In the genomic region with DNA sequence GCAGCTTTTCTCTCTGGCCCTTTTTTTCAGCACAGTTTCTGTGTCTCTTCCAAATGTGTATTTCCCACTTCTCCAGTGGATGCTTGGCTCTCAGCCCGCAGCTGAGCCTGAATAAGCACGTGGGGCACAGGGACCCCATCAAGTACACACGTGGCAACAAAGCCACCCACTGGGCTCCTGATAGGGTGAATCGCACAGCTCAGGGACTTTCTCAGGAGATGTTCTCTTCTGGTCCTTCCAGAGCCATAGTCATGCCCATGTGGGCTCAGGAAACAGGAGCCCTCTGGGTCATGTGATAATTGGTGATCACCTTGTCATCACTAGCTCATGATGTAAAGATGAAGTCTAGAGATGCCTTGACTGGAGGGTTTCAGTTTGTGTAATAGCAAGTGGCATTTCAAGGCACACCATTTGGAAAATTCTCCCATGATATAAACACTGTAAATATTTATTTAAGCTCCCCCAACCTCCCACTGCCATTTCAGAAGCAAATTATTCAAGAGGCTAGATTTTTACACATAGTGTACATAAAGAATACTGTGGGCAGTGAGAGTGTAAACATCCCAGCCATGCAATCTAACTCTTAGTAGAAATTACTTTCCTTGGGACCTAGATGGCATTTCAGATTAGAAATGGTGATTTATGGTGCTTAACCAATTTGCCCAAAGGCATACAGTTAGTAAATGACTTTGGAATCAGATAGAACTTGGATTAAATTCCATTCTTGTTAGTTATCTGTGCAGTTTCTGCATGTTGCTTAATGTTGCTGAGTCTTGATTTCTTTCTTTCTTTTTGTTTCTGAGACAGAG, we compare ENCODE assay signal across 16 cellular contexts.
DNase-seq lines count a peak whose midpoint lies in the region; ATAC-seq and TF ChIP-seq lines count a peak whose summit lies in the region.
"Had no signal": no experiment of that assay in that cellular context is flagged by ENCODE, and none has a peak within 500 bp of the region (broad histone marks: within the 10 kb centered on the region; RNA-seq: fewer than 3 reads in every experiment).

No MANE protein-coding gene starts in this region.

- H3K4me3 ChIP-seq in PC-3 (ENCODE audit: low read length) (no peak overlapping the region), parathyroid adenoma (ENCODE audit: low read depth, low read length) (no peak overlapping the region)
- H3K4me3 ChIP-seq: spleen had no signal

- peak overlapping the region; percentile 51 for H3K4me2 ChIP-seq in PC-3 (ENCODE audit: low read length)
- peak overlapping the region; percentile 32 for H3K4me2 ChIP-seq in parathyroid adenoma (ENCODE audit: low read length)

- POLR2A ChIA-PET in PC-3 (lab: Charles Lee; ENCODE audit: unreplicated experiment) = no interaction called here

- CTCF ChIA-PET in PC-3 (lab: Charles Lee) = no interaction called here

- TF ChIP-seq CTCF in PC-3 (conservative IDR thresholded peaks at IDR 0.05; ENCODE audit: low read depth, low read length) (no peak), parathyroid adenoma (IDR thresholded peaks at IDR 0.05) (no peak)

- H2AFZ ChIP-seq in PC-3 (ENCODE audit: low read length) (peak overlapping the region; percentile 27), parathyroid adenoma (no peak overlapping the region)

- no peaks in the 10 kb centered on the region for H3K9me3 Mint-ChIP-seq in activated T-helper 2 cell treated with anti-CD3 and anti-CD28 coated beads, Interferon-gamma antibody, Interleukin-2, Interleukin-4, amounts not matched to agents 10 μg/mL and 5 μg/mL and 100 μg/mL, durations not matched to agents 14 hours and 24 hours and 36 hours
- H3K9me3 Mint-ChIP-seq: activated CD4-positive, alpha-beta memory T cell treated with anti-CD3 and anti-CD28 coated beads, Interleukin-2, amount 10 ng/mL, durations not matched to agents 7 days and 5 days; effector memory CD8-positive, alpha-beta T cell; T-helper 1 cell treated with Interleukin-12 subunit alpha and Interleukin-12 subunit beta and Interleukin-4 antibody, amounts not matched to agents 30 μg/mL and 1 μg/mL, for 36 hours had no signal

- ATAC-seq in PC-3 (peak; percentile 77), esophagus mucosa (peak; percentile 66), GM21423 (IDR thresholded peaks at IDR 0.05; ENCODE audit: unreplicated experiment) (no peak), GM19328 (IDR thresholded peaks at IDR 0.05; ENCODE audit: unreplicated experiment) (no peak)
- ATAC-seq: effector memory CD8-positive, alpha-beta T cell; naive thymus-derived CD4-positive, alpha-beta T cell had no signal

- DNase-seq in Daoy (ENCODE audit: low read depth) = peak; percentile 57
- peak; percentile 97 for DNase-seq in PC-3
- DNase-seq in stimulated activated CD4-positive, alpha-beta T cell treated with anti-CD3 and anti-CD28 coated beads, Interleukin-15, amount 100 ng/mL, for 24 hours = no peak
- DNase-seq in activated T-helper 2 cell treated with anti-CD3 and anti-CD28 coated beads, Interferon-gamma antibody, Interleukin-2, Interleukin-4, amounts not matched to agents 10 μg/mL and 5 μg/mL and 100 μg/mL, durations not matched to agents 14 hours and 24 hours and 36 hours (ENCODE audit: low spot score) = no peak
- DNase-seq: activated CD4-positive, alpha-beta memory T cell treated with anti-CD3 and anti-CD28 coated beads, Interleukin-2, amount 10 ng/mL, durations not matched to agents 7 days and 5 days; activated naive CD8-positive, alpha-beta T cell treated with anti-CD3 and anti-CD28 coated beads, Interleukin-2, amount 10 ng/mL, durations not matched to agents 7 days and 5 days; DMS 273 treated with DMSO at 0.1 percent for 48 hours; effector memory CD8-positive, alpha-beta T cell; naive thymus-derived CD4-positive, alpha-beta T cell; NCI-H1092 treated with DMSO at 0.1 percent for 48 hours; spleen had no signal

- no peaks in the 10 kb centered on the region for H3K9me2 ChIP-seq in PC-3 (replicated peaks; ENCODE audit: low read length)

- peak overlapping the region; percentile 75 for H3K9ac ChIP-seq in PC-3 (ENCODE audit: low read length)
- H3K9ac ChIP-seq in parathyroid adenoma = no peak overlapping the region

- 0 out of 2 replicates have a peak, but pooled peaks cover under 1% of the 10 kb centered on the region for H3K79me2 ChIP-seq in PC-3 (ENCODE audit: low read length)
- no peaks in the 10 kb centered on the region for H3K79me2 ChIP-seq in parathyroid adenoma

- no peaks in the 10 kb centered on the region for H3K36me3 Mint-ChIP-seq in activated T-helper 2 cell treated with anti-CD3 and anti-CD28 coated beads, Interferon-gamma antibody, Interleukin-2, Interleukin-4, amounts not matched to agents 10 μg/mL and 5 μg/mL and 100 μg/mL, durations not matched to agents 14 hours and 24 hours and 36 hours (ENCODE audit: low read depth)
- H3K36me3 Mint-ChIP-seq: activated naive CD8-positive, alpha-beta T cell treated with anti-CD3 and anti-CD28 coated beads, Interleukin-2, amount 10 ng/mL, durations not matched to agents 7 days and 5 days; naive thymus-derived CD4-positive, alpha-beta T cell had no signal

- H3K36me3 ChIP-seq in PC-3 (ENCODE audit: low read depth, low read length) (no peaks in the 10 kb centered on the region), parathyroid adenoma (ENCODE audit: control insufficient read depth, insufficient read depth, low read length) (no peaks in the 10 kb centered on the region)
- H3K36me3 ChIP-seq: spleen had no signal

- no peaks in the 10 kb centered on the region for H3K4me1 Mint-ChIP-seq in activated T-helper 2 cell treated with anti-CD3 and anti-CD28 coated beads, Interferon-gamma antibody, Interleukin-2, Interleukin-4, amounts not matched to agents 10 μg/mL and 5 μg/mL and 100 μg/mL, durations not matched to agents 14 hours and 24 hours and 36 hours (ENCODE audit: low read depth)
- H3K4me1 Mint-ChIP-seq: activated CD4-positive, alpha-beta memory T cell treated with anti-CD3 and anti-CD28 coated beads, Interleukin-2, amount 10 ng/mL, durations not matched to agents 7 days and 5 days; activated naive CD8-positive, alpha-beta T cell treated with anti-CD3 and anti-CD28 coated beads, Interleukin-2, amount 10 ng/mL, durations not matched to agents 7 days and 5 days; naive thymus-derived CD4-positive, alpha-beta T cell had no signal

- intact Hi-C loops in PC-3 (cut with micrococcal nuclease) = loop anchor here (1.0 to 5.0 kb wide), 3 partner anchors 33 to 93 kb away; no protein-coding TSS in a partner anchor
- intact Hi-C loops in activated T-helper 2 cell treated with anti-CD3 and anti-CD28 coated beads, Interferon-gamma antibody, Interleukin-2, Interleukin-4, amounts not matched to agents 10 μg/mL and 5 μg/mL and 100 μg/mL, durations not matched to agents 14 hours and 24 hours and 36 hours (cut with micrococcal nuclease) = no loop called here

- H3K4me3 Mint-ChIP-seq in activated T-helper 2 cell treated with anti-CD3 and anti-CD28 coated beads, Interferon-gamma antibody, Interleukin-2, Interleukin-4, amounts not matched to agents 10 μg/mL and 5 μg/mL and 100 μg/mL, durations not matched to agents 14 hours and 24 hours and 36 hours (ENCODE audit: low read depth) = no peak overlapping the region
- H3K4me3 Mint-ChIP-seq: activated CD4-positive, alpha-beta memory T cell treated with anti-CD3 and anti-CD28 coated beads, Interleukin-2, amount 10 ng/mL, durations not matched to agents 7 days and 5 days; activated naive CD8-positive, alpha-beta T cell treated with anti-CD3 and anti-CD28 coated beads, Interleukin-2, amount 10 ng/mL, durations not matched to agents 7 days and 5 days; effector memory CD8-positive, alpha-beta T cell; naive thymus-derived CD4-positive, alpha-beta T cell; T-helper 1 cell treated with Interleukin-12 subunit alpha and Interleukin-12 subunit beta and Interleukin-4 antibody, amounts not matched to agents 30 μg/mL and 1 μg/mL, for 36 hours had no signal

- H3K27me3 ChIP-seq in PC-3 (ENCODE audit: low read length) = no peaks in the 10 kb centered on the region
- no peaks in the 10 kb centered on the region for H3K27me3 ChIP-seq in parathyroid adenoma (ENCODE audit: control insufficient read depth, insufficient read depth, low read length)
- H3K27me3 ChIP-seq: spleen had no signal

- no peaks in the 10 kb centered on the region for H4K20me1 ChIP-seq in PC-3 (ENCODE audit: low read length)

- H3K9me3 ChIP-seq in PC-3 (ENCODE audit: low read length) (no peaks in the 10 kb centered on the region), parathyroid adenoma (ENCODE audit: control insufficient read depth, low read length) (no peaks in the 10 kb centered on the region)
- H3K9me3 ChIP-seq: spleen had no signal

- H3F3A ChIP-seq in PC-3 (ENCODE audit: low read length, unreplicated experiment) = peaks cover 10% of the 10 kb centered on the region

- H3K27me3 Mint-ChIP-seq in activated T-helper 2 cell treated with anti-CD3 and anti-CD28 coated beads, Interferon-gamma antibody, Interleukin-2, Interleukin-4, amounts not matched to agents 10 μg/mL and 5 μg/mL and 100 μg/mL, durations not matched to agents 14 hours and 24 hours and 36 hours (ENCODE audit: low read depth) = no peaks in the 10 kb centered on the region
- H3K27me3 Mint-ChIP-seq: activated CD4-positive, alpha-beta memory T cell treated with anti-CD3 and anti-CD28 coated beads, Interleukin-2, amount 10 ng/mL, durations not matched to agents 7 days and 5 days; activated naive CD8-positive, alpha-beta T cell treated with anti-CD3 and anti-CD28 coated beads, Interleukin-2, amount 10 ng/mL, durations not matched to agents 7 days and 5 days; effector memory CD8-positive, alpha-beta T cell had no signal

- H3K27ac ChIP-seq in PC-3 (ENCODE audit: low read length) (peak overlapping the region; percentile 97), parathyroid adenoma (no peak overlapping the region)
- H3K27ac ChIP-seq: spleen had no signal

- no TSS peak for BruUV-seq in PC-3 (replicated peaks; lab: Mats Ljungman, UMichigan)

- H3K4me1 ChIP-seq in PC-3 (ENCODE audit: insufficient read depth, low read length) (peaks cover 63% of the 10 kb centered on the region), parathyroid adenoma (no peaks in the 10 kb centered on the region)
- H3K4me1 ChIP-seq: spleen had no signal

- no peak overlapping the region for H3K27ac Mint-ChIP-seq in activated T-helper 2 cell treated with anti-CD3 and anti-CD28 coated beads, Interferon-gamma antibody, Interleukin-2, Interleukin-4, amounts not matched to agents 10 μg/mL and 5 μg/mL and 100 μg/mL, durations not matched to agents 14 hours and 24 hours and 36 hours
- H3K27ac Mint-ChIP-seq: activated CD4-positive, alpha-beta memory T cell treated with anti-CD3 and anti-CD28 coated beads, Interleukin-2, amount 10 ng/mL, durations not matched to agents 7 days and 5 days; activated naive CD8-positive, alpha-beta T cell treated with anti-CD3 and anti-CD28 coated beads, Interleukin-2, amount 10 ng/mL, durations not matched to agents 7 days and 5 days; effector memory CD8-positive, alpha-beta T cell; naive thymus-derived CD4-positive, alpha-beta T cell; T-helper 1 cell treated with Interleukin-12 subunit alpha and Interleukin-12 subunit beta and Interleukin-4 antibody, amounts not matched to agents 30 μg/mL and 1 μg/mL, for 36 hours had no signal

Comparison
In these comparisons a context has a peak if more than half of its experiments do, and no peak if none do; other contexts are left out.
1. DNase-seq: peak in Daoy (single experiment) and PC-3 (single experiment); none in stimulated activated CD4-positive, alpha-beta T cell treated with anti-CD3 and anti-CD28 coated beads, Interleukin-15, amount 100 ng/mL, for 24 hours (single experiment) and activated T-helper 2 cell treated with anti-CD3 and anti-CD28 coated beads, Interferon-gamma antibody, Interleukin-2, Interleukin-4, amounts not matched to agents 10 μg/mL and 5 μg/mL and 100 μg/mL, durations not matched to agents 14 hours and 24 hours and 36 hours (single experiment).
2. ATAC-seq: peak in PC-3 (single experiment) and esophagus mucosa (single experiment); none in GM21423 (single experiment) and GM19328 (single experiment).